In genomic region chr9:8394341-8394740, GRCh38 we compare ENCODE assay signal across 35 cellular contexts.
"Had no signal": no experiment of that assay in that cellular context is flagged by ENCODE, and none has a peak within 500 bp of the region (broad histone marks: within the 10 kb centered on the region; RNA-seq: fewer than 3 reads in every experiment).

No MANE protein-coding gene starts in this region.

- H3K4me1 ChIP-seq: adrenal gland, body of pancreas, breast epithelium had no signal

- DNase-seq: activated B cell treated with CpG ODN at 0.5 μM for 24 hours; activated CD4-positive, alpha-beta memory T cell treated with anti-CD3 and anti-CD28 coated beads for 36 hours; activated CD4-positive, alpha-beta T cell treated with anti-CD3 and anti-CD28 coated beads for 4 hours; activated CD4-positive, alpha-beta T cell treated with anti-CD3 and anti-CD28 coated beads, Interleukin-2, amount 10 ng/mL, durations not matched to agents 24 days and 14 days; activated CD4-positive, alpha-beta T cell treated with anti-CD3 and anti-CD28 coated beads, Interleukin-2, amount 50 U/mL, for 1 hour; activated CD4-positive, alpha-beta T cell treated with anti-CD3 and anti-CD28 coated beads, Interleukin-2, amount 50 U/mL, for 4 hours; activated CD4-positive, CD25-positive, alpha-beta regulatory T cell treated with anti-CD3 and anti-CD28 coated beads, Interleukin-2, amount 50 U/mL, for 72 hours; activated CD8-positive, alpha-beta memory T cell treated with anti-CD3 and anti-CD28 coated beads, Interleukin-2, amount 50 U/mL, for 4 hours; activated CD8-positive, alpha-beta T cell treated with anti-CD3 and anti-CD28 coated beads for 36 hours; activated effector memory CD4-positive, alpha-beta T cell treated with anti-CD3 and anti-CD28 coated beads, Interleukin-2, amount 50 U/mL, for 16 hours; activated gamma-delta T cell treated with Interleukin-2 at 50 U/mL for 16 hours; activated naive CD4-positive, alpha-beta T cell; activated naive CD4-positive, alpha-beta T cell treated with anti-CD3 and anti-CD28 coated beads for 36 hours; activated naive CD4-positive, alpha-beta T cell treated with anti-CD3 and anti-CD28 coated beads, Interleukin-2, amount 50 U/mL, for 16 hours; activated naive CD8-positive, alpha-beta T cell treated with anti-CD3 and anti-CD28 coated beads for 36 hours; activated T-cell treated with anti-CD3 and anti-CD28 coated beads for 4 hours; activated T-cell treated with anti-CD3 and anti-CD28 coated beads, Interleukin-2, amount 50 U/mL, for 1 hour; activated T-cell treated with anti-CD3 and anti-CD28 coated beads, Interleukin-2, amount 50 U/mL, for 4 hours; activated T-cell treated with anti-CD3 and anti-CD28 coated beads, Interleukin-2, amount 50 U/mL, for 72 hours; adrenal gland; amniotic stem cell; aorta; body of pancreas; brain microvascular endothelial cell; central memory CD4-positive, alpha-beta T cell; T-helper 1 cell; T-helper 2 cell; T-helper 9 cell had no signal

- H3K4me3 Mint-ChIP-seq: activated B cell treated with CpG ODN at 0.5 μM for 24 hours; activated CD4-positive, alpha-beta memory T cell treated with anti-CD3 and anti-CD28 coated beads for 36 hours; activated CD4-positive, alpha-beta T cell treated with anti-CD3 and anti-CD28 coated beads, Interleukin-2, amount 10 ng/mL, durations not matched to agents 24 days and 14 days; activated CD8-positive, alpha-beta T cell treated with anti-CD3 and anti-CD28 coated beads for 36 hours; activated naive CD4-positive, alpha-beta T cell treated with anti-CD3 and anti-CD28 coated beads for 36 hours; activated naive CD8-positive, alpha-beta T cell treated with anti-CD3 and anti-CD28 coated beads for 36 hours; activated T-cell treated with anti-CD3 and anti-CD28 coated beads, Interleukin-2, amount 50 U/mL, for 4 hours; activated T-cell treated with anti-CD3 and anti-CD28 coated beads, Interleukin-2, amount 50 U/mL, for 72 hours; activated T-helper 1 cell treated with anti-CD3 and anti-CD28 coated beads, Interleukin-12 subunit alpha, Interleukin-12 subunit beta, Interleukin-2, Interleukin-4 antibody, amounts not matched to agents 30 ng/mL and 10 ng/mL and 1 ng/mL, durations not matched to agents 14 hours and 24 hours and 36 hours; activated T-helper 17 cell treated with anti-CD3 and anti-CD28 coated beads, Interleukin-2, amount 50 U/mL, for 72 hours; T-helper 1 cell treated with Interleukin-12 subunit alpha and Interleukin-12 subunit beta and Interleukin-4 antibody, amounts not matched to agents 30 μg/mL and 1 μg/mL, for 36 hours; T-helper 2 cell treated with Interferon-gamma antibody and Interleukin-4, amounts not matched to agents 5 μg/mL and 100 μg/mL, for 36 hours had no signal

- H3K27ac Mint-ChIP-seq: activated B cell treated with CpG ODN at 0.5 μM for 24 hours; activated CD4-positive, alpha-beta memory T cell treated with anti-CD3 and anti-CD28 coated beads for 36 hours; activated CD4-positive, alpha-beta T cell treated with anti-CD3 and anti-CD28 coated beads, Interleukin-2, amount 10 ng/mL, durations not matched to agents 24 days and 14 days; activated CD8-positive, alpha-beta T cell treated with anti-CD3 and anti-CD28 coated beads for 36 hours; activated naive CD4-positive, alpha-beta T cell treated with anti-CD3 and anti-CD28 coated beads for 36 hours; activated naive CD4-positive, alpha-beta T cell treated with anti-CD3 and anti-CD28 coated beads, Interleukin-2, amount 50 U/mL, for 72 hours; activated naive CD8-positive, alpha-beta T cell treated with anti-CD3 and anti-CD28 coated beads for 36 hours; activated T-cell treated with anti-CD3 and anti-CD28 coated beads, Interleukin-2, amount 50 U/mL, for 72 hours; activated T-helper 1 cell treated with anti-CD3 and anti-CD28 coated beads, Interleukin-12 subunit alpha, Interleukin-12 subunit beta, Interleukin-2, Interleukin-4 antibody, amounts not matched to agents 30 ng/mL and 10 ng/mL and 1 ng/mL, durations not matched to agents 14 hours and 24 hours and 36 hours; activated T-helper 17 cell treated with anti-CD3 and anti-CD28 coated beads, Interleukin-2, amount 50 U/mL, for 72 hours; T-helper 1 cell treated with Interleukin-12 subunit alpha and Interleukin-12 subunit beta and Interleukin-4 antibody, amounts not matched to agents 30 μg/mL and 1 μg/mL, for 36 hours; T-helper 2 cell treated with Interferon-gamma antibody and Interleukin-4, amounts not matched to agents 5 μg/mL and 100 μg/mL, for 36 hours had no signal

- H3K4me3 ChIP-seq: adrenal gland, body of pancreas, breast epithelium had no signal

- H3K36me3 ChIP-seq: adrenal gland, brain microvascular endothelial cell, breast epithelium had no signal

- H3K36me3 Mint-ChIP-seq: activated CD4-positive, alpha-beta memory T cell treated with anti-CD3 and anti-CD28 coated beads for 36 hours; activated naive CD4-positive, alpha-beta T cell treated with anti-CD3 and anti-CD28 coated beads, Interleukin-2, amount 50 U/mL, for 72 hours; activated naive CD8-positive, alpha-beta T cell treated with anti-CD3 and anti-CD28 coated beads for 36 hours had no signal

- ATAC-seq: activated CD8-positive, alpha-beta T cell treated with anti-CD3 and anti-CD28 coated beads for 36 hours; activated naive CD4-positive, alpha-beta T cell treated with anti-CD3 and anti-CD28 coated beads, Interleukin-2, amount 50 U/mL, for 72 hours; activated T-cell treated with anti-CD3 and anti-CD28 coated beads, Interleukin-2, amount 50 U/mL, for 4 hours; activated T-cell treated with anti-CD3 and anti-CD28 coated beads, Interleukin-2, amount 50 U/mL, for 72 hours; activated T-helper 17 cell treated with anti-CD3 and anti-CD28 coated beads, Interleukin-2, amount 50 U/mL, for 72 hours; body of pancreas had no signal

- H3K9me3 Mint-ChIP-seq: activated B cell treated with CpG ODN at 0.5 μM for 24 hours; activated CD4-positive, alpha-beta memory T cell treated with anti-CD3 and anti-CD28 coated beads for 36 hours; activated CD4-positive, alpha-beta T cell treated with anti-CD3 and anti-CD28 coated beads, Interleukin-2, amount 10 ng/mL, durations not matched to agents 24 days and 14 days; activated CD8-positive, alpha-beta T cell treated with anti-CD3 and anti-CD28 coated beads for 36 hours; activated naive CD4-positive, alpha-beta T cell treated with anti-CD3 and anti-CD28 coated beads for 36 hours; activated naive CD8-positive, alpha-beta T cell treated with anti-CD3 and anti-CD28 coated beads for 36 hours; activated T-cell treated with anti-CD3 and anti-CD28 coated beads, Interleukin-2, amount 50 U/mL, for 4 hours; activated T-cell treated with anti-CD3 and anti-CD28 coated beads, Interleukin-2, amount 50 U/mL, for 72 hours; activated T-helper 1 cell treated with anti-CD3 and anti-CD28 coated beads, Interleukin-12 subunit alpha, Interleukin-12 subunit beta, Interleukin-2, Interleukin-4 antibody, amounts not matched to agents 30 ng/mL and 10 ng/mL and 1 ng/mL, durations not matched to agents 14 hours and 24 hours and 36 hours; activated T-helper 17 cell treated with anti-CD3 and anti-CD28 coated beads, Interleukin-2, amount 50 U/mL, for 72 hours; T-helper 1 cell treated with Interleukin-12 subunit alpha and Interleukin-12 subunit beta and Interleukin-4 antibody, amounts not matched to agents 30 μg/mL and 1 μg/mL, for 36 hours; T-helper 2 cell treated with Interferon-gamma antibody and Interleukin-4, amounts not matched to agents 5 μg/mL and 100 μg/mL, for 36 hours had no signal

- H3K27me3 ChIP-seq: adrenal gland, body of pancreas, brain microvascular endothelial cell, breast epithelium had no signal

- H3K27me3 Mint-ChIP-seq: activated B cell treated with CpG ODN at 0.5 μM for 24 hours had no signal

- H3K4me1 Mint-ChIP-seq: activated B cell treated with CpG ODN at 0.5 μM for 24 hours; activated CD4-positive, alpha-beta T cell treated with anti-CD3 and anti-CD28 coated beads, Interleukin-2, amount 10 ng/mL, durations not matched to agents 24 days and 14 days; activated naive CD8-positive, alpha-beta T cell treated with anti-CD3 and anti-CD28 coated beads for 36 hours; activated T-helper 17 cell treated with anti-CD3 and anti-CD28 coated beads, Interleukin-2, amount 50 U/mL, for 72 hours had no signal

- H3K9me3 ChIP-seq: adrenal gland, body of pancreas, breast epithelium had no signal

- H3K27ac ChIP-seq: adrenal gland, body of pancreas, brain microvascular endothelial cell, breast epithelium, VCaP had no signal
